Comparison of ENCODE assay signal across 8 cellular contexts in the genomic region with DNA sequence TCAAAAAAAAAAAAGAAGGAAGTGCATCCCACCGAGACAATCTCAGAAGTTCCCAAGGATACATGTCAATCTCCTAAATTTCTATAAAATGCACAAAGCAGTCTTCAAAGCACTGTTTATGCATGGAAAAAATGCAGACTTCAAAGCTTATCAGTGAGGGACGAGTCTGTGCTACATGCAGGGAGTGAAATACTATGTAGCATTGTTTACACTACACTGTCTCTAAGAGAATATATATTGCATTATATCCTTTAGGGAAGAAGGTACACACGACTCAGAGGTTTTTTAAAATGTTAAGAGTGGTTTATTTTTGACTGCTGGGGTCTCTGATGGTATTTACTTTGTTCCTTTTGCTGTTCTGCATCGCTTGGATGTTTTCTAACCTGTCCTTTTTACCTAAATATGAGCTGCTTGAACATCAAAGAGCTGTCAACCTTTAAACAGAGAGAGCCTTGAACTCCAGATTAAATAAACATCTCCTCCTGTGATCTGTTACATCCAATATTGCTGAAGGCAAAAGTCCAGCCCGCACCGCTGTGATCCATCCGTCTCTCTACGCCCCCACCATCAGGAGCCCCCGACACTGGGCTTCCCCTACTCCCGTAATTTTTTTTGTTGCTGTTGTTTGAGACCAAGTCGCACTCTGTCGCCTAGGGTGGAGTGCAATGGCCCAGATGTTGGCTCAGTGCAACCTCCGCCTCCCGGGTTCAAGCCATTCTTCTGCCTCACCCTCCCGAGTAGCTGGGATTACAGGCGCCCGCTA. TPM values are rescaled to one million over a fixed set of nuclear protein-coding genes. Genes with fewer than 3 reads are reported as not detected.
DNase-seq lines count a peak whose midpoint lies in the region; ATAC-seq, FAIRE-seq and TF ChIP-seq lines count a peak whose summit lies in the region.

No MANE protein-coding gene starts in this region.

- peak overlapping the region; percentile 57 for H3K4me3 ChIP-seq in A673 (ENCODE audit: low read depth, low read length, poor library complexity, severe bottlenecking)
- peak overlapping the region; percentile 72 for H3K4me3 ChIP-seq in HUES48 (ENCODE audit: low read depth, low read length)
- H3K4me3 ChIP-seq in bronchial epithelial cell (ENCODE audit: low read depth, low read length): peak overlapping the region; percentile 90

- FAIRE-seq in bronchial epithelial cell (lab: Jason Lieb, UNC): no peak

- H3K4me3 Mint-ChIP-seq in mesothelial cell of epicardium: peak overlapping the region; percentile 81

- POLR2A ChIA-PET in A673 (lab: Charles Lee; ENCODE audit: low non-redundant PET): no interaction called here

- CTCF ChIA-PET in A673 (lab: Charles Lee): no interaction called here

- H3K27ac Mint-ChIP-seq in mesothelial cell of epicardium: peak overlapping the region; percentile 81

- no peaks in the 10 kb centered on the region for H3K9me3 Mint-ChIP-seq in mesothelial cell of epicardium

- H3K27me3 ChIP-seq in A673 (replicated peaks; ENCODE audit: insufficient read depth, low read depth, low read length, poor library complexity): no peaks in the 10 kb centered on the region
- no peaks in the 10 kb centered on the region for H3K27me3 ChIP-seq in HUES48 (ENCODE audit: control insufficient read depth, insufficient read depth, low read length)
- no peaks in the 10 kb centered on the region for H3K27me3 ChIP-seq in bronchial epithelial cell (ENCODE audit: control insufficient read depth, insufficient read depth, low read length)

- H3K36me3 ChIP-seq in A673 (ENCODE audit: insufficient read depth, low read length, poor library complexity, severe bottlenecking): no peaks in the 10 kb centered on the region
- H3K36me3 ChIP-seq in HUES48 (ENCODE audit: control insufficient read depth, insufficient read depth, low read length): no peaks in the 10 kb centered on the region
- H3K36me3 ChIP-seq in bronchial epithelial cell (ENCODE audit: control insufficient read depth, insufficient read depth, low read length): no peaks in the 10 kb centered on the region

- peaks cover 2% of the 10 kb centered on the region for H3K27me3 Mint-ChIP-seq in mesothelial cell of epicardium (ENCODE audit: low read depth)

- no peak for ATAC-seq in HG03135 (IDR thresholded peaks at IDR 0.05; ENCODE audit: unreplicated experiment)
- ATAC-seq in HG03280 (IDR thresholded peaks at IDR 0.05; ENCODE audit: unreplicated experiment): no peak

- DNase-seq in A673 (ENCODE audit: low spot score) (no peak), bronchial epithelial cell (ENCODE audit: low read depth) (no peak), mesothelial cell of epicardium (ENCODE audit: low spot score in 2 of 2, unreplicated experiment in 2 of 2) (no peak), HUDEP-2 (lab: John Stamatoyannopoulos, UW; ENCODE audit: unreplicated experiment in 76 of 76) (no peak), HPDE6-E6E7 (ENCODE audit: extremely low spot score) (no peak)

- no TSS peak for BruUV-seq in A673 (replicated peaks; lab: Mats Ljungman, UMichigan)

- H3K9me3 ChIP-seq in A673 (ENCODE audit: low read depth, low read length, poor library complexity, severe bottlenecking): no peaks in the 10 kb centered on the region
- H3K9me3 ChIP-seq in HUES48 (ENCODE audit: control insufficient read depth, insufficient read depth, low read length): no peaks in the 10 kb centered on the region

- H3K27ac ChIP-seq in A673 (ENCODE audit: low read depth, low read length, poor library complexity, severe bottlenecking): peak overlapping the region; percentile 77
- no peak overlapping the region for H3K27ac ChIP-seq in HUES48 (ENCODE audit: low read depth, low read length)

- H3K4me1 Mint-ChIP-seq in mesothelial cell of epicardium: peaks cover 26% of the 10 kb centered on the region

- TF ChIP-seq CTCF in A673 (conservative IDR thresholded peaks at IDR 0.05; ENCODE audit: low read depth, low read length) (no peak), bronchial epithelial cell (IDR thresholded peaks at IDR 0.05; ENCODE audit: insufficient read depth, low read length, severe bottlenecking) (no peak), mesothelial cell of epicardium (IDR thresholded peaks at IDR 0.05; ENCODE audit: unreplicated experiment) (no peak)

- peaks cover 4% of the 10 kb centered on the region for H3K36me3 Mint-ChIP-seq in mesothelial cell of epicardium

- intact Hi-C loops in A673 (cut with micrococcal nuclease; ENCODE audit: unreplicated experiment): no loop called here

- no peak overlapping the region for H3K9ac ChIP-seq in HUES48 (ENCODE audit: low read depth, low read length)

- H3K4me1 ChIP-seq in A673 (ENCODE audit: insufficient read depth, low read length, poor library complexity, severe bottlenecking): peaks cover 11% of the 10 kb centered on the region
- H3K4me1 ChIP-seq in HUES48 (ENCODE audit: control insufficient read depth, insufficient read depth, low read length): peaks cover 2% of the 10 kb centered on the region; the same call in 1 of the 2 replicates

RNA-seq across cellular contexts. Expression of a gene that starts 1.4 kb away (rescaled TPM):
- total RNA-seq in A673 (2021) (32.2 and 34.3 TPM in 2 replicates), bronchial epithelial cell (22.9 and 24.7 TPM in 2 replicates), mesothelial cell of epicardium (37.0 to 38.1 TPM (median 37.3 TPM) in 3 replicates)

RNA-seq across cellular contexts. Expression of a gene that starts 9.9 kb away (rescaled TPM):
- 68.6 and 74.7 TPM in 2 replicates for total RNA-seq in A673 (2021)
- total RNA-seq in bronchial epithelial cell: 75.8 and 166 TPM in 2 replicates
- 39.6 to 41.6 TPM (median 41.2 TPM) in 3 replicates for total RNA-seq in mesothelial cell of epicardium
